Comparison of ENCODE assay signal across 1 cellular context in the genomic region with DNA sequence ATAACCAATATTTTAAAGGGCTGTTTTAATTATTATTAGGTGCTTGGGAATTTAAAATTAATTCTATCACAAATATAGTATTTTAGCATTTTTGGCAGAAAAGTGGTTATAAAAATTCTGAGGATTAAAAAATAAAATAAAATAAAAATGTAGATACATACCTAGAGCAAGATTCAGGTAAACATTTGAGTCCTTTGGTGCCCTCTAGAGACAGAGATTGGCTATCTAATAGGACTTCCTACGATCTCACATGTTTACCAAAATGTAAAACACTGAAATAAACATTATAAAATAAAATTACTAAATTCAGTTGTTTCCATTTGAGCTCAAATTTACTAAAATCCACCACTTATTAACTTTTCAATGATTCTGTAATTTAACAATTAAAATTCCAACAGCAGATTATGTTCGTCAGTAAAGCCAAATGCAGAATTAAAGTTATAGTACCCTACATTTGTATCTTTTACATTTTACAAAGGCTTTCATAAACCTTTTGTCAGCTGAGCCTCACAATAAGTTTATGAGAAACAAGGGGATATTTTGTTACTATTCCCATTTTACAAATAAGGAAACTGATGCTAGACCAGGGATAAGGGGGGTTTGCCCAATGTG.
TF ChIP-seq lines count a peak whose summit lies in the region.

No MANE protein-coding gene starts in this region.

TF ChIP-seq in GM23338, 12 proteins besides CTCF, POLR2A, EP300 and RAD21 (continued from another document):
- TF ChIP-seq, protein P1, sequence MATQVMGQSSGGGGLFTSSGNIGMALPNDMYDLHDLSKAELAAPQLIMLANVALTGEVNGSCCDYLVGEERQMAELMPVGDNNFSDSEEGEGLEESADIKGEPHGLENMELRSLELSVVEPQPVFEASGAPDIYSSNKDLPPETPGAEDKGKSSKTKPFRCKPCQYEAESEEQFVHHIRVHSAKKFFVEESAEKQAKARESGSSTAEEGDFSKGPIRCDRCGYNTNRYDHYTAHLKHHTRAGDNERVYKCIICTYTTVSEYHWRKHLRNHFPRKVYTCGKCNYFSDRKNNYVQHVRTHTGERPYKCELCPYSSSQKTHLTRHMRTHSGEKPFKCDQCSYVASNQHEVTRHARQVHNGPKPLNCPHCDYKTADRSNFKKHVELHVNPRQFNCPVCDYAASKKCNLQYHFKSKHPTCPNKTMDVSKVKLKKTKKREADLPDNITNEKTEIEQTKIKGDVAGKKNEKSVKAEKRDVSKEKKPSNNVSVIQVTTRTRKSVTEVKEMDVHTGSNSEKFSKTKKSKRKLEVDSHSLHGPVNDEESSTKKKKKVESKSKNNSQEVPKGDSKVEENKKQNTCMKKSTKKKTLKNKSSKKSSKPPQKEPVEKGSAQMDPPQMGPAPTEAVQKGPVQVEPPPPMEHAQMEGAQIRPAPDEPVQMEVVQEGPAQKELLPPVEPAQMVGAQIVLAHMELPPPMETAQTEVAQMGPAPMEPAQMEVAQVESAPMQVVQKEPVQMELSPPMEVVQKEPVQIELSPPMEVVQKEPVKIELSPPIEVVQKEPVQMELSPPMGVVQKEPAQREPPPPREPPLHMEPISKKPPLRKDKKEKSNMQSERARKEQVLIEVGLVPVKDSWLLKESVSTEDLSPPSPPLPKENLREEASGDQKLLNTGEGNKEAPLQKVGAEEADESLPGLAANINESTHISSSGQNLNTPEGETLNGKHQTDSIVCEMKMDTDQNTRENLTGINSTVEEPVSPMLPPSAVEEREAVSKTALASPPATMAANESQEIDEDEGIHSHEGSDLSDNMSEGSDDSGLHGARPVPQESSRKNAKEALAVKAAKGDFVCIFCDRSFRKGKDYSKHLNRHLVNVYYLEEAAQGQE (IDR thresholded peaks at IDR 0.05; ENCODE audit: unreplicated experiment), result no peak
- no peak for TF ChIP-seq ZNF331 (CRISPR knock-in tag; IDR thresholded peaks at IDR 0.05; ENCODE audit: low read depth)
- no peak for TF ChIP-seq ZNF114 (CRISPR knock-in tag; IDR thresholded peaks at IDR 0.05)
